12 cellular contexts compared by ENCODE assay signal in the genomic region with DNA sequence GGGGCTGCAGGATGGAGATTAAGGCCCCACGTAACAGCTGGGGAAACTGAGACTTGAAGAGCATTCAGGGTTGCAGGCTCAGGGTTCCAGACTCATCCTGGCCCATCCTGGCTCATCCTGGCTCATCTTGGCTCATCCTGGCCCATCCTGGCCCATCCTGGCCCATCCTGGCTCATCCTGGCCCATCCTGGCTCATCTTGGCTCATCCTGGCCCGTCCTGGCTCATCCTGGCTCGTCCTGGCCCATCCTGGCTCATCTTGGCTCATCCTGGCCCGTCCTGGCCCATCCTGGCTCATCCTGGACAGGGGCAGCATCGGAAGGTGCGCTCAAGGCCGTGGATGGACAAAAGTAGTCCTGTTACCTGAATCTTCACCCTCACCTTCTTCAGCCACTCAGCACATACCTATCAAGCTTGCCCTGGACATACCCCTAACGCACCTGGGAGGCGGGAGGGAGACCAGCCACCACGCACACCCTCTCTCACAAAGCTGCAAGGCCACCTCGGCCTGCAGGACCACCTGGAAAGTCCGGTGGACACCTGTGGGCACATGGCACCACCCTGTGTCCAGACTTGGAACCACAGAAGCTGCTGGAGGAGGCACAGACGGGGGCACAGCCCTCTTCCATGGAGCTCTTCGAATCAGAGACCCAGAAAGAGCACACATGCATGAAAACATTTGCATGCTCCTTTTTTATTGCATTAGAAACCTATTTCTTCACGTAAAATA. TPM values are rescaled to one million over a fixed set of nuclear protein-coding genes. Genes with fewer than 3 reads are reported as not detected.
DNase-seq lines count a peak whose midpoint lies in the region; ATAC-seq, FAIRE-seq and TF ChIP-seq lines count a peak whose summit lies in the region.
"Had no signal": no experiment of that assay in that cellular context is flagged by ENCODE, and none has a peak within 500 bp of the region (broad histone marks: within the 10 kb centered on the region; RNA-seq: fewer than 3 reads in every experiment).

No MANE protein-coding gene starts in this region.

- H3K4ac ChIP-seq in neuronal stem cell (ENCODE audit: low read length), result no peak overlapping the region

- BruUV-seq in GM12878 (replicated peaks; lab: Mats Ljungman, UMichigan), result no TSS peak

- H2BK15ac ChIP-seq in neuronal stem cell (ENCODE audit: low read length), result no peak overlapping the region

- no peaks in the 10 kb centered on the region for H3K27me3 ChIP-seq in GM12878 (replicated peaks in 1 of 2; ENCODE audit: control insufficient read depth in 2 of 2, insufficient read depth in 2 of 2, low read length in 1 of 2)
- H3K27me3 ChIP-seq in neuronal stem cell (ENCODE audit: control insufficient read depth in 3 of 3, insufficient read depth in 3 of 3, low read depth in 1 of 3, low read length in 3 of 3), result no peaks in the 10 kb centered on the region

- no peak for FAIRE-seq in GM12878 (lab: Jason Lieb, UNC)

- H2BK120ac ChIP-seq in neuronal stem cell (ENCODE audit: low read depth, low read length), result peak overlapping the region; percentile 30

- H3K4me1 ChIP-seq in HEK293 (ENCODE audit: control insufficient read depth, insufficient read depth, low read length), result no peaks in the 10 kb centered on the region
- H3K4me1 ChIP-seq in GM12878 (ENCODE audit: control insufficient read depth, insufficient read depth, low read length), result peaks cover 13% of the 10 kb centered on the region
- no peaks in the 10 kb centered on the region for H3K4me1 ChIP-seq in neuronal stem cell (ENCODE audit: control insufficient read depth in 2 of 2, insufficient read depth in 1 of 2, low read depth in 1 of 2, low read length in 2 of 2)
- H3K4me1 ChIP-seq: psoas muscle had no signal

- H3K79me1 ChIP-seq in neuronal stem cell (ENCODE audit: low read depth, low read length), result no peaks in the 10 kb centered on the region

- no peak overlapping the region for H2BK12ac ChIP-seq in neuronal stem cell (ENCODE audit: low read length)

- SMC1A ChIA-PET in GM12878 (lab: Charles Lee; ENCODE audit: uncharacterized antibody, unreplicated experiment), result interaction anchor here (1.0 kb wide), 2 partner anchors 9 to 105 kb away, joined by 3 to 4 read pairs; no protein-coding TSS in a partner anchor

- no peak for TF ChIP-seq POLR2A in GM12878 (IDR thresholded peaks at IDR 0.05; ENCODE audit: low read depth, low read length)

- no peak overlapping the region for H4K8ac ChIP-seq in neuronal stem cell (ENCODE audit: low read depth, low read length)

- H2AFZ ChIP-seq in GM12878 (ENCODE audit: control insufficient read depth, low read depth, low read length) (no peak overlapping the region), neuronal stem cell (ENCODE audit: low read length) (no peak overlapping the region)

- peak; percentile 45 for TF ChIP-seq RAD21 in GM12878 (IDR thresholded peaks at IDR 0.05; ENCODE audit: insufficient read depth, low read depth, low read length)

- no peak overlapping the region for H2BK5ac ChIP-seq in neuronal stem cell (ENCODE audit: low read length)

- 51% methylated on average over 15 of the region's 15 CpGs for WGBS in GM12878 (ENCODE audit: insufficient coverage, insufficient replicate concordance, low lambda C conversion rate, missing lambda C conversion rate)
- no CpG with 5 or more reads among the region's 15 CpGs for WGBS in neuronal stem cell (ENCODE audit: extremely low coverage in 2 of 2, insufficient read length in 2 of 2, insufficient replicate concordance in 1 of 2), 2 donors

- H4K20me1 ChIP-seq in GM12878 (ENCODE audit: control insufficient read depth, insufficient read depth), result no peaks in the 10 kb centered on the region

- RAD21 ChIA-PET in GM12878 (lab: Charles Lee; ENCODE audit: unreplicated experiment), result interaction anchor here (0.7 to 1.3 kb wide), 3 partner anchors 9 to 48 kb away, joined by 3 to 4 read pairs (median 3); no protein-coding TSS in a partner anchor

- in situ Hi-C loops in GM12878 (cut with MboI), result no loop called here

- H3K9ac ChIP-seq in GM12878 (ENCODE audit: control insufficient read depth, insufficient read depth, low read length) (no peak overlapping the region), neuronal stem cell (ENCODE audit: low read depth, low read length, poor library complexity) (no peak overlapping the region)

- H3K4me3 ChIP-seq in HEK293 (ENCODE audit: low read depth, low read length), result no peak overlapping the region
- H3K4me3 ChIP-seq in GM12878, result no peak overlapping the region
- no peak overlapping the region for H3K4me3 ChIP-seq in neuronal stem cell (ENCODE audit: low read length in 2 of 2)
- H3K4me3 ChIP-seq: psoas muscle had no signal

- H3K36me3 ChIP-seq in HEK293 (ENCODE audit: control insufficient read depth in 2 of 2, insufficient read depth in 1 of 2, low read length in 2 of 2) (peaks cover 0 to 10% of the 10 kb centered on the region in 2 experiments; a peak in 1 of 3 replicates), GM12878 (ENCODE audit: control insufficient read depth in 2 of 2, insufficient read depth in 2 of 2, low read length in 1 of 2) (peaks cover 0 to 4% of the 10 kb centered on the region in 2 experiments; a peak in 1 of 4 replicates), neuronal stem cell (replicated peaks in 1 of 2; ENCODE audit: control insufficient read depth in 2 of 2, insufficient read depth in 2 of 2, low read length in 2 of 2) (peaks cover 9 to 12% of the 10 kb centered on the region in 2 donors)

- H3K27ac ChIP-seq in HEK293 (ENCODE audit: extremely low read depth, low read depth, low read length), result no peak overlapping the region
- H3K27ac ChIP-seq in GM12878 (ENCODE audit: control insufficient read depth, insufficient read depth), result no peak overlapping the region
- no peak overlapping the region for H3K27ac ChIP-seq in neuronal stem cell (replicated peaks; ENCODE audit: low read length)
- H3K27ac ChIP-seq: psoas muscle had no signal

- intact Hi-C loops in GM12878 (cut with micrococcal nuclease; ENCODE audit: unreplicated experiment), result no loop called here

- ATAC-seq in GM12878, result peak; percentile 65; the same call in 2 of the 3 replicates
- ATAC-seq in GM19397 (IDR thresholded peaks at IDR 0.05; ENCODE audit: unreplicated experiment), result no peak
- ATAC-seq in HG03097 (IDR thresholded peaks at IDR 0.05; ENCODE audit: low FRiP score, unreplicated experiment), result no peak
- ATAC-seq: psoas muscle had no signal

- H3K18ac ChIP-seq in neuronal stem cell (ENCODE audit: low read length), result peak overlapping the region; percentile 63

- H3K9me3 ChIP-seq in HEK293 (ENCODE audit: control insufficient read depth, insufficient read depth, low read depth, low read length), result no peaks in the 10 kb centered on the region
- peaks cover 2% of the 10 kb centered on the region; the same call in 2 of the 3 replicates for H3K9me3 ChIP-seq in GM12878 (replicated peaks; ENCODE audit: control insufficient read depth, insufficient read depth, low read length)
- peaks cover 0 to 5% of the 10 kb centered on the region in 2 donors for H3K9me3 ChIP-seq in neuronal stem cell (replicated peaks in 1 of 2; ENCODE audit: control insufficient read depth in 2 of 2, insufficient read depth in 1 of 2, low read depth in 1 of 2, low read length in 2 of 2)
- H3K9me3 ChIP-seq: psoas muscle had no signal

- no peaks in the 10 kb centered on the region for H3K79me2 ChIP-seq in GM12878 (ENCODE audit: control insufficient read depth, insufficient read depth, low read length)

- TF ChIP-seq EP300 in GM12878 (IDR thresholded peaks at IDR 0.05; ENCODE audit: borderline replicate concordance in 1 of 2, control insufficient read depth in 1 of 2, low read depth in 2 of 2, low read length in 2 of 2), result no peak

- peak overlapping the region; percentile 54; the same call in 1 of the 2 replicates for H3K4me2 ChIP-seq in GM12878 (ENCODE audit: control insufficient read depth, insufficient read depth)
- H3K4me2 ChIP-seq in neuronal stem cell (ENCODE audit: insufficient read depth, low read length, poor library complexity, severe bottlenecking), result no peak overlapping the region

- H3K14ac ChIP-seq in neuronal stem cell (ENCODE audit: low read length), result no peak overlapping the region

- H2AK5ac ChIP-seq in neuronal stem cell (ENCODE audit: low read depth, low read length), result no peak overlapping the region

- no peak overlapping the region for H3K23ac ChIP-seq in neuronal stem cell (ENCODE audit: low read depth, low read length, poor library complexity)

- POLR2A ChIA-PET in HEK293 (lab: Yijun Ruan, JAX), result no interaction called here
- POLR2A ChIA-PET in GM12878 (lab: Charles Lee), result interaction anchor here (0.5 to 1.3 kb wide), 5 partner anchors 8 to 518 kb away, joined by 3 read pairs; no protein-coding TSS in a partner anchor

- no peak overlapping the region for H4K91ac ChIP-seq in neuronal stem cell (ENCODE audit: low read depth, low read length, poor library complexity)

- CTCF ChIA-PET in HEK293 (lab: Yijun Ruan, JAX) (interaction anchor here (0.7 kb wide), 1 partner anchor 49 kb away, joined by 9 read pairs; no protein-coding TSS in a partner anchor), GM12878 (lab: Yijun Ruan, JAX) (interaction anchor here (0.6 to 3.6 kb wide), 9 partner anchors 7 to 281 kb away, joined by 3 to 25 read pairs (median 5); partner anchors contain the start of genes BET1L, PSMD13, RIC8A and SIRT3)

- TF ChIP-seq CTCF in HEK293 (tag by site-specific recombination; IDR thresholded peaks at IDR 0.05) (peak; percentile 31; the same call in 1 of the 2 replicates), GM12878 (IDR thresholded peaks at IDR 0.05 in 2 of 3, conservative IDR thresholded peaks at IDR 0.05 in 1 of 3; ENCODE audit: control insufficient read depth in 2 of 3, extremely low read depth in 1 of 3, insufficient read depth in 1 of 3, low read depth in 3 of 3, low read length in 3 of 3) (peak; percentile 34 to 44 (median 37); a peak in 5 of 6 replicates)

- DNase-seq in ELR (ENCODE audit: low read depth) (peak; percentile 27), GM12878 (ENCODE audit: low read depth, low spot score) (no peak), neuronal stem cell (ENCODE audit: low spot score) (no peak), SIG-M5 treated with dmso at 0.1 percent for 504 hours (lab: John Stamatoyannopoulos, UW; ENCODE audit: unreplicated experiment) (no peak)
- DNase-seq: DMS 273 treated with DMSO at 0.1 percent for 48 hours, NCI-H1417, NCI-H748 treated with DMSO at 0.1 percent for 48 hours, psoas muscle had no signal

RNA-seq across cellular contexts. Expression of gene NLRP6, which starts 20.3 kb away (rescaled TPM):
- total RNA-seq in GM12878 (2013; cell fraction: nucleolus; rRNA removed), result 1.3 and 2.2 TPM in 2 replicates
- total RNA-seq in GM12878 (2014; rRNA removed), result 0.11 TPM in 1 of 2 replicates, not detected in the other
- not detected in 2 replicates for total RNA-seq in GM12878 (2014; rRNA removed; fragmentation: Illumina TruSeq; extraction: Trizol)
- 0.11 TPM in 1 of 2 replicates, not detected in the other for total RNA-seq in GM12878 (2021)
- not detected for polyA plus RNA-seq in GM12878 (2011; ENCODE audit: low read depth)
- 0.03 TPM in 1 of 2 replicates, not detected in the other for polyA plus RNA-seq in GM12878 (2011; rRNA removed)
- 0.09 and 0.13 TPM in 2 replicates for polyA plus RNA-seq in GM12878 (2011; cell fraction: cytosol; rRNA removed)
- polyA plus RNA-seq in GM12878 (2011; cell fraction: nucleus; rRNA removed), result 0.28 and 0.45 TPM in 2 replicates
- 0.07 and 0.10 TPM in 2 replicates for polyA plus RNA-seq in GM12878 (2012)
- not detected in 2 replicates for polyA plus RNA-seq in GM12878 (2014; fragmentation: Illumina TruSeq; extraction: Trizol)
- polyA plus RNA-seq in GM12878 (2014; fragmentation: Nextera tagmentation; extraction: Ambion mirVana), result not detected
- polyA plus RNA-seq in GM12878 (2014; rRNA removed), result not detected in 2 replicates
- not detected for polyA plus RNA-seq in GM12878 (2016; fragmentation: Nextera tagmentation; extraction: Ambion mirVana)
- 0.10 TPM in 1 of 2 replicates, not detected in the other for polyA minus RNA-seq in GM12878 (2011; rRNA and poly(A)+ RNA removed)
- not detected in 2 replicates for polyA minus RNA-seq in GM12878 (2011; cell fraction: cytosol; rRNA and poly(A)+ RNA removed)
- polyA minus RNA-seq in GM12878 (2011; cell fraction: nucleus; rRNA and poly(A)+ RNA removed), result 0.24 and 0.57 TPM in 2 replicates
- polyA plus RNA-seq in neuronal stem cell (2013, experiment 1 of 2), result not detected
- polyA plus RNA-seq in neuronal stem cell (2013, experiment 2 of 2), result not detected

RNA-seq across cellular contexts. Expression of gene PSMD13, which starts 21.2 kb away (rescaled TPM):
- total RNA-seq in GM12878 (2013; cell fraction: nucleolus; rRNA removed), result 72.9 and 74.9 TPM in 2 replicates
- total RNA-seq in GM12878 (2014; rRNA removed), result 173 and 184 TPM in 2 replicates
- 131 and 141 TPM in 2 replicates for total RNA-seq in GM12878 (2014; rRNA removed; fragmentation: Illumina TruSeq; extraction: Trizol)
- 160 and 163 TPM in 2 replicates for total RNA-seq in GM12878 (2021)
- polyA plus RNA-seq in GM12878 (2011; ENCODE audit: low read depth), result 82.9 TPM
- polyA plus RNA-seq in GM12878 (2011; rRNA removed), result 159 and 169 TPM in 2 replicates
- 181 and 204 TPM in 2 replicates for polyA plus RNA-seq in GM12878 (2011; cell fraction: cytosol; rRNA removed)
- 151 and 175 TPM in 2 replicates for polyA plus RNA-seq in GM12878 (2011; cell fraction: nucleus; rRNA removed)
- 108 and 124 TPM in 2 replicates for polyA plus RNA-seq in GM12878 (2012)
- 164 and 170 TPM in 2 replicates for polyA plus RNA-seq in GM12878 (2014; fragmentation: Illumina TruSeq; extraction: Trizol)
- polyA plus RNA-seq in GM12878 (2014; fragmentation: Nextera tagmentation; extraction: Ambion mirVana), result 100 to 1,000 TPM; 198 to 221 TPM
- polyA plus RNA-seq in GM12878 (2014; rRNA removed), result 169 and 193 TPM in 2 replicates
- 100 to 1,000 TPM; 277 to 303 TPM for polyA plus RNA-seq in GM12878 (2016; fragmentation: Nextera tagmentation; extraction: Ambion mirVana)
- polyA minus RNA-seq in GM12878 (2011; rRNA and poly(A)+ RNA removed), result 71.0 and 89.0 TPM in 2 replicates
- 26.2 and 34.4 TPM in 2 replicates for polyA minus RNA-seq in GM12878 (2011; cell fraction: cytosol; rRNA and poly(A)+ RNA removed)
- 33.7 and 39.5 TPM in 2 replicates for polyA minus RNA-seq in GM12878 (2011; cell fraction: nucleus; rRNA and poly(A)+ RNA removed)
- 70.9 TPM for polyA plus RNA-seq in neuronal stem cell (2013, experiment 1 of 2)
- polyA plus RNA-seq in neuronal stem cell (2013, experiment 2 of 2), result 69.7 TPM

RNA-seq across cellular contexts. Expression of gene SIRT3, which starts 21.8 kb away (rescaled TPM):
- 26.5 and 33.8 TPM in 2 replicates for total RNA-seq in GM12878 (2013; cell fraction: nucleolus; rRNA removed)
- total RNA-seq in GM12878 (2014; rRNA removed) (12.4 and 13.3 TPM in 2 replicates), GM12878 (2014; rRNA removed; fragmentation: Illumina TruSeq; extraction: Trizol) (7.1 and 8.5 TPM in 2 replicates), GM12878 (2021) (12.9 and 15.1 TPM in 2 replicates)
- polyA plus RNA-seq in GM12878 (2011; ENCODE audit: low read depth), result 11.2 TPM
- polyA plus RNA-seq in GM12878 (2011; rRNA removed) (15.8 and 18.8 TPM in 2 replicates), GM12878 (2014; fragmentation: Illumina TruSeq; extraction: Trizol) (11.8 and 19.4 TPM in 2 replicates), GM12878 (2014; fragmentation: Nextera tagmentation; extraction: Ambion mirVana) (1 to 10 TPM in 1 of 2 experiments, under 1 TPM in 1; 0.90 to 2.8 TPM), GM12878 (2014; rRNA removed) (22.6 and 23.2 TPM in 2 replicates), GM12878 (2016; fragmentation: Nextera tagmentation; extraction: Ambion mirVana) (10 to 100 TPM; 11.4 to 12.9 TPM)
- polyA plus RNA-seq in GM12878 (2011; cell fraction: cytosol; rRNA removed), result 26.1 and 26.7 TPM in 2 replicates
- polyA plus RNA-seq in GM12878 (2011; cell fraction: nucleus; rRNA removed), result 44.2 and 52.4 TPM in 2 replicates
- 21.5 and 28.2 TPM in 2 replicates for polyA plus RNA-seq in GM12878 (2012)
- 6.3 and 21.2 TPM in 2 replicates for polyA minus RNA-seq in GM12878 (2011; rRNA and poly(A)+ RNA removed)
- polyA minus RNA-seq in GM12878 (2011; cell fraction: cytosol; rRNA and poly(A)+ RNA removed), result 2.8 and 5.7 TPM in 2 replicates
- 10.2 and 16.3 TPM in 2 replicates for polyA minus RNA-seq in GM12878 (2011; cell fraction: nucleus; rRNA and poly(A)+ RNA removed)
- polyA plus RNA-seq in neuronal stem cell (2013, experiment 1 of 2), result 17.8 TPM
- polyA plus RNA-seq in neuronal stem cell (2013, experiment 2 of 2), result 18.8 TPM

RNA-seq across cellular contexts. Expression of gene PGGHG, which starts 31.0 kb away (rescaled TPM):
- total RNA-seq in GM12878 (2013; cell fraction: nucleolus; rRNA removed), result 80.7 and 93.8 TPM in 2 replicates
- 3.5 and 3.9 TPM in 2 replicates for total RNA-seq in GM12878 (2014; rRNA removed)
- total RNA-seq in GM12878 (2014; rRNA removed; fragmentation: Illumina TruSeq; extraction: Trizol), result 1.3 and 1.9 TPM in 2 replicates
- 7.3 and 8.2 TPM in 2 replicates for total RNA-seq in GM12878 (2021)
- polyA plus RNA-seq in GM12878 (2011; ENCODE audit: low read depth), result 13.0 TPM
- 1.7 and 2.9 TPM in 2 replicates for polyA plus RNA-seq in GM12878 (2011; rRNA removed)
- polyA plus RNA-seq in GM12878 (2011; cell fraction: cytosol; rRNA removed), result 2.1 and 4.4 TPM in 2 replicates
- polyA plus RNA-seq in GM12878 (2011; cell fraction: nucleus; rRNA removed), result 82.4 and 97.9 TPM in 2 replicates
- polyA plus RNA-seq in GM12878 (2012), result 34.6 and 36.7 TPM in 2 replicates
- 0.17 and 1.5 TPM in 2 replicates for polyA plus RNA-seq in GM12878 (2014; fragmentation: Illumina TruSeq; extraction: Trizol)
- under 1 TPM; 0.10 to 0.27 TPM for polyA plus RNA-seq in GM12878 (2014; fragmentation: Nextera tagmentation; extraction: Ambion mirVana)
- 7.9 and 8.3 TPM in 2 replicates for polyA plus RNA-seq in GM12878 (2014; rRNA removed)
- 1 to 10 TPM; 1.0 to 1.7 TPM for polyA plus RNA-seq in GM12878 (2016; fragmentation: Nextera tagmentation; extraction: Ambion mirVana)
- polyA minus RNA-seq in GM12878 (2011; rRNA and poly(A)+ RNA removed), result 0.80 and 2.4 TPM in 2 replicates
- 0.80 and 1.1 TPM in 2 replicates for polyA minus RNA-seq in GM12878 (2011; cell fraction: cytosol; rRNA and poly(A)+ RNA removed)
- 7.3 and 13.1 TPM in 2 replicates for polyA minus RNA-seq in GM12878 (2011; cell fraction: nucleus; rRNA and poly(A)+ RNA removed)
- polyA plus RNA-seq in neuronal stem cell (2013, experiment 1 of 2), result 50.4 TPM
- polyA plus RNA-seq in neuronal stem cell (2013, experiment 2 of 2), result 48.9 TPM

RNA-seq across cellular contexts. Expression of gene IFITM5, which starts 41.4 kb away (rescaled TPM):
- total RNA-seq in GM12878 (2013; cell fraction: nucleolus; rRNA removed), result not detected in 2 replicates
- total RNA-seq in GM12878 (2014; rRNA removed), result not detected in 2 replicates
- not detected in 2 replicates for total RNA-seq in GM12878 (2014; rRNA removed; fragmentation: Illumina TruSeq; extraction: Trizol)
- total RNA-seq in GM12878 (2021), result not detected in 2 replicates
- not detected for polyA plus RNA-seq in GM12878 (2011; ENCODE audit: low read depth)
- not detected in 2 replicates for polyA plus RNA-seq in GM12878 (2011; rRNA removed)
- not detected in 2 replicates for polyA plus RNA-seq in GM12878 (2011; cell fraction: cytosol; rRNA removed)
- polyA plus RNA-seq in GM12878 (2011; cell fraction: nucleus; rRNA removed), result not detected in 2 replicates
- polyA plus RNA-seq in GM12878 (2012), result not detected in 2 replicates
- not detected in 2 replicates for polyA plus RNA-seq in GM12878 (2014; fragmentation: Illumina TruSeq; extraction: Trizol)
- not detected for polyA plus RNA-seq in GM12878 (2014; fragmentation: Nextera tagmentation; extraction: Ambion mirVana)
- not detected in 2 replicates for polyA plus RNA-seq in GM12878 (2014; rRNA removed)
- polyA plus RNA-seq in GM12878 (2016; fragmentation: Nextera tagmentation; extraction: Ambion mirVana), result not detected
- polyA minus RNA-seq in GM12878 (2011; rRNA and poly(A)+ RNA removed), result not detected in 2 replicates
- polyA minus RNA-seq in GM12878 (2011; cell fraction: cytosol; rRNA and poly(A)+ RNA removed), result not detected in 2 replicates
- polyA minus RNA-seq in GM12878 (2011; cell fraction: nucleus; rRNA and poly(A)+ RNA removed), result not detected in 2 replicates
- polyA plus RNA-seq in neuronal stem cell (2013, experiment 1 of 2), result not detected
- 0.06 TPM for polyA plus RNA-seq in neuronal stem cell (2013, experiment 2 of 2)
- total RNA-seq: activated T-helper 1 cell treated with anti-CD3 and anti-CD28 coated beads, Interleukin-12 subunit alpha, Interleukin-12 subunit beta, Interleukin-2, Interleukin-4 antibody, amounts not matched to agents 30 ng/mL and 10 ng/mL and 1 ng/mL, durations not matched to agents 14 hours and 24 hours and 36 hours; psoas muscle had no signal
- polyA plus RNA-seq: psoas muscle had no signal
